1 cellular context compared by ENCODE assay signal in the genomic region with DNA sequence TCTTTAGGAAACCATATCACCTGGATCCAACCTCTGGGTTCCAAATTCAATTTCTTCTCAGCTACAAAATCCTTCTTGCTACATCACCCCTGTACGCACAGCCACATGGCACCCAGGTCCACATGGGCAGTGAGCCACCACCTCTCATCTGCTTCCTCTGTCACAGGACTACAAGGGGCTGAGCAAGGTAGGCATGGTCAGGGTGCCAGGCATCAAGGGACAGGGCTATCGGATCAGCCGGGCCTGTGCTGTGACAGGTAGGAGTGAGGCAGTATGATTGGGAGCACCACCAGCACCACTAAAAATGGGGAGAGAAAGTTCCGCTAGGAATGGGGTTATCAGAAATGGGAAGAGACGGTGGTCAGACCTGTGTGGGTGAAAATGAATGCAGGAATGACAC.
TF ChIP-seq lines count a peak whose summit lies in the region.

No MANE protein-coding gene starts in this region.

TF ChIP-seq in GM23338, 12 proteins besides CTCF, POLR2A, EP300 and RAD21:
- TF ChIP-seq NANOG (IDR thresholded peaks at IDR 0.05; ENCODE audit: borderline replicate concordance) (no peak), EZH2phosphoT487 (IDR thresholded peaks at IDR 0.05; ENCODE audit: unreplicated experiment) (no peak)
